9 cellular contexts compared by ENCODE assay signal in genomic region chr14:95526483-95527391, GRCh38. TPM values are rescaled to one million over a fixed set of nuclear protein-coding genes. Genes with fewer than 3 reads are reported as not detected.
DNase-seq lines count a peak whose midpoint lies in the region; ATAC-seq, FAIRE-seq and TF ChIP-seq lines count a peak whose summit lies in the region.
"Had no signal": no experiment of that assay in that cellular context is flagged by ENCODE, and none has a peak within 500 bp of the region (broad histone marks: within the 10 kb centered on the region; RNA-seq: fewer than 3 reads in every experiment).

No MANE protein-coding gene starts in this region.

- peaks cover 58% of the 10 kb centered on the region for H3K4me1 ChIP-seq in RWPE2 (ENCODE audit: insufficient read depth, poor library complexity, severe bottlenecking)
- H3K4me1 ChIP-seq in endothelial cell of umbilical vein (ENCODE audit: control insufficient read depth, extremely low read depth, insufficient read depth, low read length), result peaks cover 45% of the 10 kb centered on the region

- peak; percentile 34 for DNase-seq in COLO668 (lab: John Stamatoyannopoulos, UW; ENCODE audit: unreplicated experiment)
- DNase-seq in RWPE2 (ENCODE audit: low spot score), result no peak
- peak; percentile 77 for DNase-seq in endothelial cell of umbilical vein (ENCODE audit: low read depth, low spot score)
- DNase-seq in osteocyte (ENCODE audit: extremely low spot score, unreplicated experiment), result no peak
- DNase-seq in stimulated activated CD4-positive, alpha-beta T cell treated with anti-CD3 and anti-CD28 coated beads, Interleukin-1b, Interleukin-23, amount 100 ng/mL, for 48 hours, result no peak
- no peak for DNase-seq in activated effector memory CD4-positive, alpha-beta T cell treated with anti-CD3 and anti-CD28 coated beads, Interleukin-2, amount 50 U/mL, for 16 hours
- DNase-seq in ACHN, result no peak
- no peak for DNase-seq in UCSD-AML1 (lab: John Stamatoyannopoulos, UW; ENCODE audit: unreplicated experiment)

- ATAC-seq in RWPE2 (ENCODE audit: low read depth), result no peak

- in situ Hi-C loops in ACHN (cut with HindIII; ENCODE audit: low pct_ligation_motif_present, low pct_unique_long_range_greater_than_20kb, low sequenced_read_pairs), result no loop called here

- peak overlapping the region; percentile 45 for H2AFZ ChIP-seq in endothelial cell of umbilical vein (ENCODE audit: low read depth, low read length)

- POLR2A ChIA-PET in endothelial cell of umbilical vein (lab: Charles Lee), result interaction anchor here (1.4 to 1.5 kb wide), 2 partner anchors 8 to 20 kb away, joined by 3 to 5 read pairs; no protein-coding TSS in a partner anchor

- intact Hi-C loops in endothelial cell of umbilical vein (cut with micrococcal nuclease), result loop anchor here (1.0 kb wide), 5 partner anchors 8 to 99 kb away; no protein-coding TSS in a partner anchor

- peaks cover 11% of the 10 kb centered on the region for H3K36me3 Mint-ChIP-seq in osteocyte (ENCODE audit: unreplicated experiment)

- peak overlapping the region; percentile 58 for H3K4me2 ChIP-seq in endothelial cell of umbilical vein (ENCODE audit: insufficient read depth, low read length)

- H3K36me3 ChIP-seq in RWPE2 (ENCODE audit: low read depth) (peaks cover 25% of the 10 kb centered on the region), endothelial cell of umbilical vein (ENCODE audit: control insufficient read depth in 2 of 2, extremely low read depth in 1 of 2, insufficient read depth in 2 of 2, low read length in 2 of 2) (no peaks in the 10 kb centered on the region)

- dilution Hi-C loops in endothelial cell of umbilical vein (cut with MboI; ENCODE audit: extremely low pct_ligation_motif_present, low sequenced_read_pairs), result no loop called here

- no peak for TF ChIP-seq CTCF in RWPE2 (IDR thresholded peaks at IDR 0.05; ENCODE audit: poor library complexity, severe bottlenecking)
- no peak for TF ChIP-seq CTCF in endothelial cell of umbilical vein (IDR thresholded peaks at IDR 0.05; ENCODE audit: extremely low read depth in 1 of 2, insufficient read depth in 1 of 2, low read depth in 1 of 2, low read length in 2 of 2)
- TF ChIP-seq CTCF in osteocyte (IDR thresholded peaks at IDR 0.05), result no peak

- no peaks in the 10 kb centered on the region for H3K9me1 ChIP-seq in endothelial cell of umbilical vein (replicated peaks; ENCODE audit: control insufficient read depth, extremely low read depth, insufficient read depth, low read length)

- no peaks in the 10 kb centered on the region for H4K20me1 ChIP-seq in endothelial cell of umbilical vein (replicated peaks; ENCODE audit: control insufficient read depth, extremely low read depth, insufficient read depth, low read length)

- peaks cover 20% of the 10 kb centered on the region for H3K79me2 ChIP-seq in endothelial cell of umbilical vein (ENCODE audit: control insufficient read depth, insufficient read depth, low read length)

- CTCF ChIA-PET in endothelial cell of umbilical vein (lab: Charles Lee), result interaction anchor here (0.6 to 4.9 kb wide), 37 partner anchors 9 to 837 kb away, joined by 3 to 164 read pairs (median 6); partner anchors contain the start of gene SYNE3

- peak overlapping the region; percentile 66 for H3K9ac ChIP-seq in endothelial cell of umbilical vein (replicated peaks; ENCODE audit: extremely low read depth, insufficient read depth, low read length)

- H3K4me3 Mint-ChIP-seq in osteocyte (ENCODE audit: unreplicated experiment), result peak overlapping the region; percentile 8

- H3K27ac Mint-ChIP-seq in osteocyte (ENCODE audit: unreplicated experiment), result peak overlapping the region; percentile 98

- H3K27me3 ChIP-seq in RWPE2 (ENCODE audit: insufficient read depth, poor library complexity, severe bottlenecking) (no peaks in the 10 kb centered on the region), endothelial cell of umbilical vein (ENCODE audit: control insufficient read depth in 2 of 2, insufficient read depth in 2 of 2, low read length in 2 of 2) (no peaks in the 10 kb centered on the region)

- peaks cover 86% of the 10 kb centered on the region for H3K4me1 Mint-ChIP-seq in osteocyte (ENCODE audit: unreplicated experiment)

- no peaks in the 10 kb centered on the region for H3K9me3 ChIP-seq in RWPE2 (ENCODE audit: severe bottlenecking)
- H3K9me3 ChIP-seq in endothelial cell of umbilical vein (replicated peaks; ENCODE audit: control insufficient read depth, insufficient read depth, low read length), result no peaks in the 10 kb centered on the region

- no peak for TF ChIP-seq POLR2A in endothelial cell of umbilical vein (IDR thresholded peaks at IDR 0.05; ENCODE audit: low read depth, low read length)

- no peaks in the 10 kb centered on the region for H3K9me3 Mint-ChIP-seq in osteocyte (ENCODE audit: unreplicated experiment)

- H3K27me3 Mint-ChIP-seq in osteocyte (ENCODE audit: unreplicated experiment), result no peaks in the 10 kb centered on the region

- FAIRE-seq in endothelial cell of umbilical vein (lab: Jason Lieb, UNC), result peak; percentile 66

- H3K4me3 ChIP-seq in RWPE2 (ENCODE audit: severe bottlenecking) (no peak overlapping the region), endothelial cell of umbilical vein (replicated peaks in 1 of 3; ENCODE audit: insufficient read depth in 1 of 3, low read depth in 1 of 3, low read length in 3 of 3) (peak overlapping the region in 1 of 3 experiments; percentile 4)

- H3K27ac ChIP-seq in RWPE2 (ENCODE audit: poor library complexity, severe bottlenecking) (peak overlapping the region; percentile 88), endothelial cell of umbilical vein (ENCODE audit: insufficient read depth, low read depth, low read length) (peak overlapping the region; percentile 72)
- H3K27ac ChIP-seq: VCaP had no signal

- BruUV-seq in endothelial cell of umbilical vein (replicated peaks; lab: Mats Ljungman, UMichigan), result no TSS peak

TF ChIP-seq in endothelial cell of umbilical vein, 7 proteins besides CTCF, POLR2A, EP300 and RAD21:
- no peak for TF ChIP-seq POLR2AphosphoS5 (IDR thresholded peaks at IDR 0.05; ENCODE audit: insufficient read depth, low read depth, low read length)
- no peak for TF ChIP-seq GATA2 (IDR thresholded peaks at IDR 0.05; ENCODE audit: insufficient read depth, insufficient read length, low read depth, low read length)
- no peak for TF ChIP-seq EZH2 (IDR thresholded peaks at IDR 0.05; ENCODE audit: borderline replicate concordance, low read depth, low read length, severe bottlenecking)
- TF ChIP-seq FOS (IDR thresholded peaks at IDR 0.05; ENCODE audit: borderline replicate concordance, insufficient read depth, low read length), result no peak
- no peak for TF ChIP-seq JUN (IDR thresholded peaks at IDR 0.05; ENCODE audit: borderline replicate concordance, insufficient read depth, insufficient read length, low read depth)
- no peak for TF ChIP-seq MYC (IDR thresholded peaks at IDR 0.05; ENCODE audit: low read depth, low read length)
- TF ChIP-seq MAX (IDR thresholded peaks at IDR 0.05; ENCODE audit: insufficient read depth, insufficient read length), result no peak
TF ChIP-seq in endothelial cell of umbilical vein: peak in this region for 0.

RNA-seq across cellular contexts. Expression of gene GLRX5, which starts 8.1 kb away (rescaled TPM):
- total RNA-seq in endothelial cell of umbilical vein, result 50.9 and 52.0 TPM in 2 replicates
- 27.1 and 42.6 TPM in 2 replicates for polyA plus RNA-seq in endothelial cell of umbilical vein
- 38.9 and 47.8 TPM in 2 replicates for polyA plus RNA-seq in endothelial cell of umbilical vein (2011; cell fraction: cytosol; rRNA removed)
- polyA plus RNA-seq in endothelial cell of umbilical vein (2011; cell fraction: nucleus; rRNA removed), result 13.7 and 18.6 TPM in 2 replicates
- 40.2 and 60.5 TPM in 2 replicates for polyA plus RNA-seq in endothelial cell of umbilical vein (2012)
- polyA minus RNA-seq in endothelial cell of umbilical vein, result 12.5 and 16.9 TPM in 2 replicates
- 22.4 TPM for polyA minus RNA-seq in endothelial cell of umbilical vein (2011; cell fraction: cytosol; rRNA and poly(A)+ RNA removed)
- 4.7 and 9.0 TPM in 2 replicates for polyA minus RNA-seq in endothelial cell of umbilical vein (2011; cell fraction: nucleus; rRNA and poly(A)+ RNA removed)
- 53.1 and 55.1 TPM in 2 replicates for total RNA-seq in osteocyte

RNA-seq across cellular contexts. Expression of gene SYNE3, which starts 10.3 kb away (rescaled TPM):
- total RNA-seq in endothelial cell of umbilical vein, result 18.8 and 19.1 TPM in 2 replicates
- polyA plus RNA-seq in endothelial cell of umbilical vein, result 2.6 and 3.0 TPM in 2 replicates
- polyA plus RNA-seq in endothelial cell of umbilical vein (2011; cell fraction: cytosol; rRNA removed), result 2.8 and 3.1 TPM in 2 replicates
- polyA plus RNA-seq in endothelial cell of umbilical vein (2011; cell fraction: nucleus; rRNA removed), result 11.8 and 12.8 TPM in 2 replicates
- 2.7 and 3.3 TPM in 2 replicates for polyA plus RNA-seq in endothelial cell of umbilical vein (2012)
- polyA minus RNA-seq in endothelial cell of umbilical vein, result 8.7 and 9.0 TPM in 2 replicates
- 0.20 TPM for polyA minus RNA-seq in endothelial cell of umbilical vein (2011; cell fraction: cytosol; rRNA and poly(A)+ RNA removed)
- 11.5 and 12.4 TPM in 2 replicates for polyA minus RNA-seq in endothelial cell of umbilical vein (2011; cell fraction: nucleus; rRNA and poly(A)+ RNA removed)
- total RNA-seq in osteocyte, result 105 and 114 TPM in 2 replicates

Comparison
In these comparisons a context has a peak if more than half of its experiments do, and no peak if none do; other contexts are left out.
1. DNase-seq: peak in COLO668 (single experiment) and endothelial cell of umbilical vein (single experiment); none in RWPE2 (single experiment), osteocyte (single experiment), stimulated activated CD4-positive, alpha-beta T cell treated with anti-CD3 and anti-CD28 coated beads, Interleukin-1b, Interleukin-23, amount 100 ng/mL, for 48 hours (single experiment), activated effector memory CD4-positive, alpha-beta T cell treated with anti-CD3 and anti-CD28 coated beads, Interleukin-2, amount 50 U/mL, for 16 hours (single experiment), ACHN (single experiment) and UCSD-AML1 (single experiment).